In the genomic region with DNA sequence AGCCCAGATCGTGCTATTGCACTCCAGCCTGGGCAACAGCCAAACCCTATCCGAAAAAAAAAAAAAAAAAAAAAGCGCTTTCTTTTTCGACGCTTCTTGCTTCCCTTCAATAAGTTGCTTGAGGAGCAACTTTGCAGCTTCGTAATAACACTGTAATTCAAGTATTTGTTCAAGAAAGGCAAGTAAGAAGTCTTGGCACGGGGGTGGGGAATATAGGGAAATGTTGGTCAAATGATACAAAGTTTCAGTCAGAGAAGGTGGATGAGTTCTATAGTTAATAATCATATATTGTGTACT, we compare ENCODE assay signal across 8 cellular contexts. TPM values are rescaled to one million over a fixed set of nuclear protein-coding genes. Genes with fewer than 3 reads are reported as not detected.
A peak's percentile ranks its signal among the peaks of the same experiment; 100 is the strongest.
DNase-seq lines count a peak whose midpoint lies in the region; ATAC-seq, FAIRE-seq and TF ChIP-seq lines count a peak whose summit lies in the region.

No MANE protein-coding gene starts in this region.

- H3K4me1 Mint-ChIP-seq in T-helper 17 cell = peaks cover 21% of the 10 kb centered on the region

- no peaks in the 10 kb centered on the region for H3K27me3 Mint-ChIP-seq in T-helper 17 cell

- intact Hi-C loops in gastrocnemius medialis (cut with DNase I; ENCODE audit: low total_unique reads) = loop anchor here (2.0 to 5.0 kb wide), 2 partner anchors 105 to 212 kb away; no protein-coding TSS in a partner anchor

- in situ Hi-C loops in gastrocnemius medialis (cut with MboI; ENCODE audit: low sequenced_read_pairs in 4 of 4) = no loop called here

- ATAC-seq in T-helper 17 cell (no peak), gastrocnemius medialis (no peak), HG02884 (IDR thresholded peaks at IDR 0.05; ENCODE audit: unreplicated experiment) (no peak), GM18511 (IDR thresholded peaks at IDR 0.05; ENCODE audit: unreplicated experiment) (no peak)

- H3K4me3 Mint-ChIP-seq in T-helper 17 cell = peak overlapping the region; percentile 95

- no peak for TF ChIP-seq POLR2A in gastrocnemius medialis (IDR thresholded peaks at IDR 0.05)

- DNase-seq in H7 (no peak), T-helper 17 cell (no peak), fibroblast of villous mesenchyme (ENCODE audit: low read depth) (peak; percentile 32), gastrocnemius medialis (no peak), GM19239 (ENCODE audit: insufficient read length, low spot score) (no peak), NCI-H1417 treated with DMSO at 0.1 percent for 48 hours (lab: John Stamatoyannopoulos, UW) (no peak)

- H3K27me3 ChIP-seq in H7 (ENCODE audit: control insufficient read depth, insufficient read depth, low read length) = no peaks in the 10 kb centered on the region
- no peaks in the 10 kb centered on the region for H3K27me3 ChIP-seq in gastrocnemius medialis

- H3K9me3 ChIP-seq in T-helper 17 cell (ENCODE audit: control insufficient read depth, low read length, poor library complexity, severe bottlenecking) (no peaks in the 10 kb centered on the region), gastrocnemius medialis (no peaks in the 10 kb centered on the region)

- H3K36me3 ChIP-seq in H7 (replicated peaks; ENCODE audit: control insufficient read depth, insufficient read depth, low read length) = no peaks in the 10 kb centered on the region
- H3K36me3 ChIP-seq in gastrocnemius medialis = no peaks in the 10 kb centered on the region

- H3K27ac Mint-ChIP-seq in T-helper 17 cell = peak overlapping the region; percentile 96

- TF ChIP-seq CTCF in fibroblast of villous mesenchyme (IDR thresholded peaks at IDR 0.05; ENCODE audit: insufficient read depth, low read depth, low read length) (no peak), gastrocnemius medialis (IDR thresholded peaks at IDR 0.05 in 4 of 5, conservative IDR thresholded peaks at IDR 0.05 in 1 of 5) (no peak)

- FAIRE-seq in GM19239 (lab: Jason Lieb, UNC) = no peak

- H3K36me3 Mint-ChIP-seq in T-helper 17 cell (ENCODE audit: low read depth) = peaks cover 2% of the 10 kb centered on the region

- H3K4me1 ChIP-seq in gastrocnemius medialis = peaks cover 35 to 42% of the 10 kb centered on the region in 2 donors

- H3K4me3 ChIP-seq in H7 (ENCODE audit: insufficient read depth, low read depth, low read length) = peak overlapping the region; percentile 99
- H3K4me3 ChIP-seq in fibroblast of villous mesenchyme (ENCODE audit: low read depth, low read length) = peak overlapping the region; percentile 88
- peak overlapping the region; percentile 86 to 90 (median 88) for H3K4me3 ChIP-seq in gastrocnemius medialis

- H3K27ac ChIP-seq in gastrocnemius medialis = peak overlapping the region; percentile 89 to 97 (median 95)

RNA-seq across cellular contexts. Expression of a gene that starts 0.9 kb away (rescaled TPM):
- total RNA-seq in H7 (2014; rRNA removed; shearing (Covaris generic)) = 141 and 142 TPM in 2 replicates
- total RNA-seq in T-helper 17 cell (10 to 100 TPM; 48.6 to 53.1 TPM), fibroblast of villous mesenchyme (70.2 and 119 TPM in 2 replicates), gastrocnemius medialis (10 to 100 TPM; 63.5 to 82.5 (median 78.2) TPM)

RNA-seq across cellular contexts. Expression of a gene that starts 29.4 kb away (rescaled TPM):
- 12.4 and 15.9 TPM in 2 replicates for total RNA-seq in H7 (2014; rRNA removed; shearing (Covaris generic))
- 1 to 10 TPM in 1 of 2 donors, under 1 TPM in 1; 0.57 to 2.6 TPM for total RNA-seq in T-helper 17 cell
- 38.4 and 41.9 TPM in 2 replicates for total RNA-seq in fibroblast of villous mesenchyme
- 100 to 1,000 TPM in 3 of 4 donors, 10 to 100 TPM in 1; 93.7 to 226 (median 190) TPM for total RNA-seq in gastrocnemius medialis

RNA-seq across cellular contexts. Expression of a gene that starts 39.2 kb away (rescaled TPM):
- 1.1 and 4.4 TPM in 2 replicates for total RNA-seq in H7 (2014; rRNA removed; shearing (Covaris generic))
- total RNA-seq in T-helper 17 cell (not detected), fibroblast of villous mesenchyme (4.5 and 10.8 TPM in 2 replicates), gastrocnemius medialis (100 to 1,000 TPM in 1 of 4 donors, 10 to 100 TPM in 3; 15.7 to 127 (median 83.7) TPM)

RNA-seq across cellular contexts. Expression of a gene that starts 56.6 kb away (rescaled TPM):
- total RNA-seq in H7 (2014; rRNA removed; shearing (Covaris generic)) = 9.6 and 9.9 TPM in 2 replicates
- total RNA-seq in T-helper 17 cell = 10 to 100 TPM; 14.3 to 16.0 TPM
- total RNA-seq in fibroblast of villous mesenchyme = 3.9 and 4.7 TPM in 2 replicates
- total RNA-seq in gastrocnemius medialis = 10 to 100 TPM in 1 of 4 donors, 1 to 10 TPM in 3; 2.1 to 12.1 (median 6.5) TPM
